In genomic region chr1:40040511-40041465, GRCh38 we compare ENCODE assay signal across 8 cellular contexts. TPM values are rescaled to one million over a fixed set of nuclear protein-coding genes. Genes with fewer than 3 reads are reported as not detected.
DNase-seq lines count a peak whose midpoint lies in the region; ATAC-seq, FAIRE-seq and TF ChIP-seq lines count a peak whose summit lies in the region.

Gene CAP1, plus strand, starts transcription at chr1:40040729. Its CDS starts 18,618 bp downstream, at chr1:40059347.

- H3K27me3 ChIP-seq in ACC112 (ENCODE audit: insufficient read depth, low read length) = no peaks in the 10 kb centered on the region
- H3K27me3 ChIP-seq in bronchial epithelial cell (ENCODE audit: control insufficient read depth, insufficient read depth, low read length) = no peaks in the 10 kb centered on the region
- no peaks in the 10 kb centered on the region for H3K27me3 ChIP-seq in iPS-20b (ENCODE audit: insufficient read depth, low read length)
- no peaks in the 10 kb centered on the region for H3K27me3 ChIP-seq in smooth muscle cell (ENCODE audit: low read depth)

- WGBS in smooth muscle cell (ENCODE audit: low lambda C conversion rate) = 1% methylated on average over 65 of the region's 65 CpGs

- H3K36me3 ChIP-seq in ACC112 (ENCODE audit: insufficient read depth, low read length) = peaks cover 6% of the 10 kb centered on the region; the same call in 1 of the 2 replicates
- H3K36me3 ChIP-seq in bronchial epithelial cell (ENCODE audit: control insufficient read depth, insufficient read depth, low read length) = peaks cover 3% of the 10 kb centered on the region
- H3K36me3 ChIP-seq in iPS-20b (ENCODE audit: insufficient read depth, low read depth, low read length) = peaks cover 14% of the 10 kb centered on the region; the same call in 1 of the 2 replicates
- no peaks in the 10 kb centered on the region for H3K36me3 ChIP-seq in smooth muscle cell (ENCODE audit: low read depth)

- H3K4me2 ChIP-seq in smooth muscle cell = peak within 1 kb of the TSS; percentile 94

- H3K9me3 ChIP-seq in iPS-20b (ENCODE audit: insufficient read depth, low read depth, low read length) (no peaks in the 10 kb centered on the region), smooth muscle cell (replicated peaks; ENCODE audit: low read depth) (no peaks in the 10 kb centered on the region)

- H2AFZ ChIP-seq in ACC112 (ENCODE audit: low read length, unreplicated experiment) (peak within 1 kb of the TSS; percentile 64), smooth muscle cell (ENCODE audit: low read depth) (peak within 1 kb of the TSS; percentile 54)

- H3K4me3 ChIP-seq in ACC112 (ENCODE audit: low read depth, low read length) (peak within 1 kb of the TSS; percentile 90), WI38 (ENCODE audit: low read depth, low read length) (peak within 1 kb of the TSS; percentile 99), bronchial epithelial cell (ENCODE audit: low read depth, low read length) (peak within 1 kb of the TSS; percentile 77), iPS-20b (ENCODE audit: low read length) (peak within 1 kb of the TSS; percentile 98), smooth muscle cell (peak within 1 kb of the TSS; percentile 91)

- no peak for TF ChIP-seq CTCF in WI38 (IDR thresholded peaks at IDR 0.05; ENCODE audit: low read depth, low read length)
- TF ChIP-seq CTCF in bronchial epithelial cell (IDR thresholded peaks at IDR 0.05; ENCODE audit: insufficient read depth, low read length, severe bottlenecking) = no peak
- TF ChIP-seq CTCF in smooth muscle cell (IDR thresholded peaks at IDR 0.05; ENCODE audit: borderline replicate concordance, insufficient read depth, poor library complexity, severe bottlenecking) = no peak

- peak within 1 kb of the TSS; percentile 95 for H3K27ac ChIP-seq in ACC112 (ENCODE audit: low read depth, low read length)
- peak within 1 kb of the TSS; percentile 98 for H3K27ac ChIP-seq in iPS-20b (ENCODE audit: low read length)
- H3K27ac ChIP-seq in smooth muscle cell (ENCODE audit: low read depth) = peak within 1 kb of the TSS; percentile 87

- H3K4me1 ChIP-seq in ACC112 (ENCODE audit: control insufficient read depth, insufficient read depth, low read length, unreplicated experiment) (peaks cover 58% of the 10 kb centered on the region), iPS-20b (ENCODE audit: insufficient read depth, low read length) (peaks cover 14% of the 10 kb centered on the region), smooth muscle cell (ENCODE audit: low read depth) (peaks cover 24% of the 10 kb centered on the region)

- H4K20me1 ChIP-seq in smooth muscle cell (ENCODE audit: low read depth) = peaks cover 48% of the 10 kb centered on the region

- peak; percentile 65 for ATAC-seq in GM18870 (IDR thresholded peaks at IDR 0.05; ENCODE audit: unreplicated experiment)
- peak; percentile 81 for ATAC-seq in HG03135 (IDR thresholded peaks at IDR 0.05; ENCODE audit: unreplicated experiment)

- H3K9ac ChIP-seq in iPS-20b (ENCODE audit: low read depth, low read length) = peak within 1 kb of the TSS; percentile 98
- peak within 1 kb of the TSS; percentile 91 for H3K9ac ChIP-seq in smooth muscle cell (ENCODE audit: low read depth)

- H3K79me2 ChIP-seq in ACC112 (ENCODE audit: control insufficient read depth, insufficient read depth, low read length, unreplicated experiment) = peaks cover 51% of the 10 kb centered on the region
- peaks cover 53% of the 10 kb centered on the region for H3K79me2 ChIP-seq in smooth muscle cell (ENCODE audit: low read depth)

- DNase-seq in NCI-H2196 treated with DMSO at 0.1 percent for 48 hours (lab: John Stamatoyannopoulos, UW; ENCODE audit: unreplicated experiment) = peak; percentile 97
- DNase-seq in bronchial epithelial cell (ENCODE audit: low read depth) = peak; percentile 94
- DNase-seq in smooth muscle cell (lab: John Stamatoyannopoulos, UW; ENCODE audit: unreplicated experiment) = peak; percentile 96

- no peak for FAIRE-seq in bronchial epithelial cell (lab: Jason Lieb, UNC)

- peaks cover 3% of the 10 kb centered on the region for H3F3A ChIP-seq in smooth muscle cell (ENCODE audit: low read depth)

RNA-seq across cellular contexts. Expression of gene CAP1, which starts in this region (rescaled TPM):
- 359 and 380 TPM in 2 replicates for total RNA-seq in bronchial epithelial cell
- total RNA-seq in smooth muscle cell = 362 and 390 TPM in 2 replicates
- polyA plus RNA-seq in smooth muscle cell = 370 and 381 TPM in 2 replicates

Comparison
In these comparisons a context has a peak if more than half of its experiments do, and no peak if none do; other contexts are left out.
1. Peak in every context shown above with its lines: DNase-seq, ATAC-seq, H3K4me3 ChIP-seq and H3K27ac ChIP-seq.